1 cellular context compared by ENCODE assay signal in genomic region chr16:53745126-53745525, GRCh38.
TF ChIP-seq lines count a peak whose summit lies in the region.

No MANE protein-coding gene starts in this region.

TF ChIP-seq in GM23338, 12 proteins besides CTCF, POLR2A, EP300 and RAD21 (continued from another document):
- TF ChIP-seq ZNF462 (CRISPR knock-in tag; IDR thresholded peaks at IDR 0.05) (no peak), JUNB (IDR thresholded peaks at IDR 0.05; ENCODE audit: unreplicated experiment) (no peak), POLR2AphosphoS5 (IDR thresholded peaks at IDR 0.05; ENCODE audit: low read depth) (no peak), NANOG (IDR thresholded peaks at IDR 0.05; ENCODE audit: borderline replicate concordance) (no peak), ETS1 (IDR thresholded peaks at IDR 0.05) (no peak), CREB1 (CRISPR knock-in tag; IDR thresholded peaks at IDR 0.05; ENCODE audit: low read depth) (no peak), EZH2 (IDR thresholded peaks at IDR 0.05; ENCODE audit: low read depth, unreplicated experiment) (no peak), STAT1 (IDR thresholded peaks at IDR 0.05; ENCODE audit: unreplicated experiment) (no peak)
